1 cellular context compared by ENCODE assay signal in the genomic region with DNA sequence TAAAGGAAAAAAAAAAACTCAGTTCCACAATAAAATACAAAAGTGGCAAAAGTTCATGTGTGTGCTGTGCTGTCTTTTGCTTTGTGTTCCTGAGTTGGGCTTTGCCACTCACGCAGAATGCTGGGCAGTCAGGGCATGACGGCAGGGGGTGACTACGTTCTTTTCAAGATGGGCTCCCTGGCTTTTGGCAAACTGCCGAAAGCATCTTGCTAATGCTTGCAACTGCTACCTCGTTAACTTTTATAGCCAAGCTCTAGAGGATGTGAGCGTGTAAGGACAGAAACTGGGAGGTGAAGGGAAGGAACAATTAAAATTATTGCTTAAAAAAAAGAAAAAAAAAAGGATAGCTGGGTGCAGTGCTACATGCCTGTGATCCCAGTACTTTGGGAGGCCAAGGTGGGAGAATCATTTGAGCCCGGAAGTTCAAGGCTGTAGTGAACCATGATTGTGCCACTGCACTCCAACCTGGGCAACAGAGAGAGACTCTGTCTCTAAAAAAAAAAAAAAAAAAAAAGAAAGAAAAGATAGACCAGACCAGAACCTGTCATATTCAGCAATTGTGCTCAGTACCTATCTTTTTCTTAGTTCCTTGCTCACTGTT.
TF ChIP-seq lines count a peak whose summit lies in the region.

No MANE protein-coding gene starts in this region.

TF ChIP-seq in HEK293, 187 proteins besides CTCF, POLR2A, EP300 and RAD21 (continued from another document and continues in another):
- TF ChIP-seq ZNF223 (tag by site-specific recombination; IDR thresholded peaks at IDR 0.05) (no peak), ZNF266 (tag by site-specific recombination; IDR thresholded peaks at IDR 0.05; ENCODE audit: low read depth) (no peak), ZBTB7A (tag by site-specific recombination; IDR thresholded peaks at IDR 0.05; ENCODE audit: low read depth) (no peak), ZNF48 (tag by site-specific recombination; IDR thresholded peaks at IDR 0.05) (no peak), ZNF521 (tag by site-specific recombination; IDR thresholded peaks at IDR 0.05) (no peak), ZBTB48 (tag by site-specific recombination; IDR thresholded peaks at IDR 0.05) (no peak), ZNF777 (tag by site-specific recombination; IDR thresholded peaks at IDR 0.05; ENCODE audit: borderline replicate concordance) (no peak), ZNF791 (tag by site-specific recombination; IDR thresholded peaks at IDR 0.05) (no peak), KLF1 (tag by site-specific recombination; IDR thresholded peaks at IDR 0.05) (no peak), ZNF423 (tag by site-specific recombination; IDR thresholded peaks at IDR 0.05) (peak; percentile 36; the same call in 1 of the 2 replicates), ZNF24 (tag by site-specific recombination; IDR thresholded peaks at IDR 0.05) (0 out of 2 replicates have a peak, but pooled peaks have one; percentile 28), ZNF510 (tag by site-specific recombination; IDR thresholded peaks at IDR 0.05; ENCODE audit: insufficient replicate concordance) (no peak), SP2 (tag by site-specific recombination; IDR thresholded peaks at IDR 0.05) (no peak), REPIN1 (tag by site-specific recombination; IDR thresholded peaks at IDR 0.05; ENCODE audit: low read depth) (no peak), ZFP37 (tag by site-specific recombination; IDR thresholded peaks at IDR 0.05) (no peak), ZNF366 (tag by site-specific recombination; conservative IDR thresholded peaks at IDR 0.05) (no peak; the same call in 1 of the 2 replicates), ZNF701 (tag by site-specific recombination; IDR thresholded peaks at IDR 0.05) (no peak), HOXA7 (CRISPR knock-in tag; IDR thresholded peaks at IDR 0.05; ENCODE audit: borderline replicate concordance) (no peak), ZNF16 (tag by site-specific recombination; IDR thresholded peaks at IDR 0.05; ENCODE audit: low read depth) (no peak), ZNF112 (tag by site-specific recombination; IDR thresholded peaks at IDR 0.05) (no peak), ZNF433 (tag by site-specific recombination; IDR thresholded peaks at IDR 0.05; ENCODE audit: low read depth) (no peak), HOXD13 (CRISPR knock-in tag; IDR thresholded peaks at IDR 0.05; ENCODE audit: borderline replicate concordance) (no peak), ZNF596 (tag by site-specific recombination; IDR thresholded peaks at IDR 0.05) (no peak), ZNF76 (tag by site-specific recombination; IDR thresholded peaks at IDR 0.05; ENCODE audit: borderline replicate concordance, low read depth) (0 out of 2 replicates have a peak, but pooled peaks have one; percentile 40), ZNF792 (tag by site-specific recombination; IDR thresholded peaks at IDR 0.05) (no peak), KLF8 (tag by site-specific recombination; IDR thresholded peaks at IDR 0.05) (no peak), OSR2 (tag by site-specific recombination; IDR thresholded peaks at IDR 0.05) (peak; percentile 98), ZNF426 (tag by site-specific recombination; IDR thresholded peaks at IDR 0.05) (no peak), KLF16 (tag by site-specific recombination; IDR thresholded peaks at IDR 0.05) (no peak), ZNF350 (tag by site-specific recombination; IDR thresholded peaks at IDR 0.05) (no peak), SP7 (tag by site-specific recombination; IDR thresholded peaks at IDR 0.05) (peak; percentile 76)
- TF ChIP-seq, protein P1, sequence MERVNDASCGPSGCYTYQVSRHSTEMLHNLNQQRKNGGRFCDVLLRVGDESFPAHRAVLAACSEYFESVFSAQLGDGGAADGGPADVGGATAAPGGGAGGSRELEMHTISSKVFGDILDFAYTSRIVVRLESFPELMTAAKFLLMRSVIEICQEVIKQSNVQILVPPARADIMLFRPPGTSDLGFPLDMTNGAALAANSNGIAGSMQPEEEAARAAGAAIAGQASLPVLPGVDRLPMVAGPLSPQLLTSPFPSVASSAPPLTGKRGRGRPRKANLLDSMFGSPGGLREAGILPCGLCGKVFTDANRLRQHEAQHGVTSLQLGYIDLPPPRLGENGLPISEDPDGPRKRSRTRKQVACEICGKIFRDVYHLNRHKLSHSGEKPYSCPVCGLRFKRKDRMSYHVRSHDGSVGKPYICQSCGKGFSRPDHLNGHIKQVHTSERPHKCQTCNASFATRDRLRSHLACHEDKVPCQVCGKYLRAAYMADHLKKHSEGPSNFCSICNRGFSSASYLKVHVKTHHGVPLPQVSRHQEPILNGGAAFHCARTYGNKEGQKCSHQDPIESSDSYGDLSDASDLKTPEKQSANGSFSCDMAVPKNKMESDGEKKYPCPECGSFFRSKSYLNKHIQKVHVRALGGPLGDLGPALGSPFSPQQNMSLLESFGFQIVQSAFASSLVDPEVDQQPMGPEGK (tag by site-specific recombination; IDR thresholded peaks at IDR 0.05), result peak; percentile 55
- TF ChIP-seq, protein P2, sequence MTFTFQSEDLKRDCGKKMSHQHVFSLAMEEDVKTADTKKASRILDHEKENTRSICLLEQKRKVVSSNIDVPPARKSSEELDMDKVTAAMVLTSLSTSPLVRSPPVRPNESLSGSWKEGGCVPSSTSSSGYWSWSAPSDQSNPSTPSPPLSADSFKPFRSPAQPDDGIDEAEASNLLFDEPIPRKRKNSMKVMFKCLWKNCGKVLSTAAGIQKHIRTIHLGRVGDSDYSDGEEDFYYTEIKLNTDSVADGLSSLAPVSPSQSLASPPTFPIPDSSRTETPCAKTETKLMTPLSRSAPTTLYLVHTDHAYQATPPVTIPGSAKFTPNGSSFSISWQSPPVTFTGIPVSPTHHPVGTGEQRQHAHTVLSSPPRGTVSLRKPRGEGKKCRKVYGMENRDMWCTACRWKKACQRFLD (tag by site-specific recombination; IDR thresholded peaks at IDR 0.05), result no peak
- TF ChIP-seq, protein P3, sequence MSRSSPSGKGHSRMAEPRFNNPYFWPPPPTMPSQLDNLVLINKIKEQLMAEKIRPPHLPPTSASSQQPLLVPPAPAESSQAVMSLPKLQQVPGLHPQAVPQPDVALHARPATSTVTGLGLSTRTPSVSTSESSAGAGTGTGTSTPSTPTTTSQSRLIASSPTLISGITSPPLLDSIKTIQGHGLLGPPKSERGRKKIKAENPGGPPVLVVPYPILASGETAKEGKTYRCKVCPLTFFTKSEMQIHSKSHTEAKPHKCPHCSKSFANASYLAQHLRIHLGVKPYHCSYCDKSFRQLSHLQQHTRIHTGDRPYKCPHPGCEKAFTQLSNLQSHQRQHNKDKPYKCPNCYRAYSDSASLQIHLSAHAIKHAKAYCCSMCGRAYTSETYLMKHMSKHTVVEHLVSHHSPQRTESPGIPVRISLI (tag by site-specific recombination; IDR thresholded peaks at IDR 0.05), result peak; percentile 96
- TF ChIP-seq, protein P4, sequence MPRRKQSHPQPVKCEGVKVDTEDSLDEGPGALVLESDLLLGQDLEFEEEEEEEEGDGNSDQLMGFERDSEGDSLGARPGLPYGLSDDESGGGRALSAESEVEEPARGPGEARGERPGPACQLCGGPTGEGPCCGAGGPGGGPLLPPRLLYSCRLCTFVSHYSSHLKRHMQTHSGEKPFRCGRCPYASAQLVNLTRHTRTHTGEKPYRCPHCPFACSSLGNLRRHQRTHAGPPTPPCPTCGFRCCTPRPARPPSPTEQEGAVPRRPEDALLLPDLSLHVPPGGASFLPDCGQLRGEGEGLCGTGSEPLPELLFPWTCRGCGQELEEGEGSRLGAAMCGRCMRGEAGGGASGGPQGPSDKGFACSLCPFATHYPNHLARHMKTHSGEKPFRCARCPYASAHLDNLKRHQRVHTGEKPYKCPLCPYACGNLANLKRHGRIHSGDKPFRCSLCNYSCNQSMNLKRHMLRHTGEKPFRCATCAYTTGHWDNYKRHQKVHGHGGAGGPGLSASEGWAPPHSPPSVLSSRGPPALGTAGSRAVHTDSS (tag by site-specific recombination; IDR thresholded peaks at IDR 0.05), result no peak
- TF ChIP-seq, protein P5, sequence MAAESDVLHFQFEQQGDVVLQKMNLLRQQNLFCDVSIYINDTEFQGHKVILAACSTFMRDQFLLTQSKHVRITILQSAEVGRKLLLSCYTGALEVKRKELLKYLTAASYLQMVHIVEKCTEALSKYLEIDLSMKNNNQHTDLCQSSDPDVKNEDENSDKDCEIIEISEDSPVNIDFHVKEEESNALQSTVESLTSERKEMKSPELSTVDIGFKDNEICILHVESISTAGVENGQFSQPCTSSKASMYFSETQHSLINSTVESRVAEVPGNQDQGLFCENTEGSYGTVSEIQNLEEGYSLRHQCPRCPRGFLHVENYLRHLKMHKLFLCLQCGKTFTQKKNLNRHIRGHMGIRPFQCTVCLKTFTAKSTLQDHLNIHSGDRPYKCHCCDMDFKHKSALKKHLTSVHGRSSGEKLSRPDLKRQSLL (tag by site-specific recombination; IDR thresholded peaks at IDR 0.05), result no peak
- TF ChIP-seq, protein P6, sequence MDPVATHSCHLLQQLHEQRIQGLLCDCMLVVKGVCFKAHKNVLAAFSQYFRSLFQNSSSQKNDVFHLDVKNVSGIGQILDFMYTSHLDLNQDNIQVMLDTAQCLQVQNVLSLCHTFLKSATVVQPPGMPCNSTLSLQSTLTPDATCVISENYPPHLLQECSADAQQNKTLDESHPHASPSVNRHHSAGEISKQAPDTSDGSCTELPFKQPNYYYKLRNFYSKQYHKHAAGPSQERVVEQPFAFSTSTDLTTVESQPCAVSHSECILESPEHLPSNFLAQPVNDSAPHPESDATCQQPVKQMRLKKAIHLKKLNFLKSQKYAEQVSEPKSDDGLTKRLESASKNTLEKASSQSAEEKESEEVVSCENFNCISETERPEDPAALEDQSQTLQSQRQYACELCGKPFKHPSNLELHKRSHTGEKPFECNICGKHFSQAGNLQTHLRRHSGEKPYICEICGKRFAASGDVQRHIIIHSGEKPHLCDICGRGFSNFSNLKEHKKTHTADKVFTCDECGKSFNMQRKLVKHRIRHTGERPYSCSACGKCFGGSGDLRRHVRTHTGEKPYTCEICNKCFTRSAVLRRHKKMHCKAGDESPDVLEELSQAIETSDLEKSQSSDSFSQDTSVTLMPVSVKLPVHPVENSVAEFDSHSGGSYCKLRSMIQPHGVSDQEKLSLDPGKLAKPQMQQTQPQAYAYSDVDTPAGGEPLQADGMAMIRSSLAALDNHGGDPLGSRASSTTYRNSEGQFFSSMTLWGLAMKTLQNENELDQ (tag by site-specific recombination; IDR thresholded peaks at IDR 0.05; ENCODE audit: low read depth), result no peak
- TF ChIP-seq, protein P7, sequence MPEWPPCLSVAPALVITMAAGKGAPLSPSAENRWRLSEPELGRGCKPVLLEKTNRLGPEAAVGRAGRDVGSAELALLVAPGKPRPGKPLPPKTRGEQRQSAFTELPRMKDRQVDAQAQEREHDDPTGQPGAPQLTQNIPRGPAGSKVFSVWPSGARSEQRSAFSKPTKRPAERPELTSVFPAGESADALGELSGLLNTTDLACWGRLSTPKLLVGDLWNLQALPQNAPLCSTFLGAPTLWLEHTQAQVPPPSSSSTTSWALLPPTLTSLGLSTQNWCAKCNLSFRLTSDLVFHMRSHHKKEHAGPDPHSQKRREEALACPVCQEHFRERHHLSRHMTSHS (tag by site-specific recombination; IDR thresholded peaks at IDR 0.05), result no peak
- TF ChIP-seq, protein P8, sequence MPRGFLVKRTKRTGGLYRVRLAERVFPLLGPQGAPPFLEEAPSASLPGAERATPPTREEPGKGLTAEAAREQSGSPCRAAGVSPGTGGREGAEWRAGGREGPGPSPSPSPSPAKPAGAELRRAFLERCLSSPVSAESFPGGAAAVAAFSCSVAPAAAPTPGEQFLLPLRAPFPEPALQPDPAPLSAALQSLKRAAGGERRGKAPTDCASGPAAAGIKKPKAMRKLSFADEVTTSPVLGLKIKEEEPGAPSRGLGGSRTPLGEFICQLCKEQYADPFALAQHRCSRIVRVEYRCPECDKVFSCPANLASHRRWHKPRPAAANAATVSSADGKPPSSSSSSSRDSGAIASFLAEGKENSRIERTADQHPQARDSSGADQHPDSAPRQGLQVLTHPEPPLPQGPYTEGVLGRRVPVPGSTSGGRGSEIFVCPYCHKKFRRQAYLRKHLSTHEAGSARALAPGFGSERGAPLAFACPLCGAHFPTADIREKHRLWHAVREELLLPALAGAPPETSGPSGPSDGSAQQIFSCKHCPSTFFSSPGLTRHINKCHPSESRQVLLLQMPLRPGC (tag by site-specific recombination; IDR thresholded peaks at IDR 0.05), result no peak
- TF ChIP-seq, protein P9, sequence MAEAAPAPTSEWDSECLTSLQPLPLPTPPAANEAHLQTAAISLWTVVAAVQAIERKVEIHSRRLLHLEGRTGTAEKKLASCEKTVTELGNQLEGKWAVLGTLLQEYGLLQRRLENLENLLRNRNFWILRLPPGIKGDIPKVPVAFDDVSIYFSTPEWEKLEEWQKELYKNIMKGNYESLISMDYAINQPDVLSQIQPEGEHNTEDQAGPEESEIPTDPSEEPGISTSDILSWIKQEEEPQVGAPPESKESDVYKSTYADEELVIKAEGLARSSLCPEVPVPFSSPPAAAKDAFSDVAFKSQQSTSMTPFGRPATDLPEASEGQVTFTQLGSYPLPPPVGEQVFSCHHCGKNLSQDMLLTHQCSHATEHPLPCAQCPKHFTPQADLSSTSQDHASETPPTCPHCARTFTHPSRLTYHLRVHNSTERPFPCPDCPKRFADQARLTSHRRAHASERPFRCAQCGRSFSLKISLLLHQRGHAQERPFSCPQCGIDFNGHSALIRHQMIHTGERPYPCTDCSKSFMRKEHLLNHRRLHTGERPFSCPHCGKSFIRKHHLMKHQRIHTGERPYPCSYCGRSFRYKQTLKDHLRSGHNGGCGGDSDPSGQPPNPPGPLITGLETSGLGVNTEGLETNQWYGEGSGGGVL (tag by site-specific recombination; IDR thresholded peaks at IDR 0.05), result no peak
- TF ChIP-seq, protein P10, sequence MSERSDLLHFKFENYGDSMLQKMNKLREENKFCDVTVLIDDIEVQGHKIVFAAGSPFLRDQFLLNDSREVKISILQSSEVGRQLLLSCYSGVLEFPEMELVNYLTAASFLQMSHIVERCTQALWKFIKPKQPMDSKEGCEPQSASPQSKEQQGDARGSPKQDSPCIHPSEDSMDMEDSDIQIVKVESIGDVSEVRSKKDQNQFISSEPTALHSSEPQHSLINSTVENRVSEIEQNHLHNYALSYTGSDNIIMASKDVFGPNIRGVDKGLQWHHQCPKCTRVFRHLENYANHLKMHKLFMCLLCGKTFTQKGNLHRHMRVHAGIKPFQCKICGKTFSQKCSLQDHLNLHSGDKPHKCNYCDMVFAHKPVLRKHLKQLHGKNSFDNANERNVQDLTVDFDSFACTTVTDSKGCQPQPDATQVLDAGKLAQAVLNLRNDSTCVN (tag by site-specific recombination; optimal IDR thresholded peaks at IDR 0.05), result no peak
- TF ChIP-seq, protein P11, sequence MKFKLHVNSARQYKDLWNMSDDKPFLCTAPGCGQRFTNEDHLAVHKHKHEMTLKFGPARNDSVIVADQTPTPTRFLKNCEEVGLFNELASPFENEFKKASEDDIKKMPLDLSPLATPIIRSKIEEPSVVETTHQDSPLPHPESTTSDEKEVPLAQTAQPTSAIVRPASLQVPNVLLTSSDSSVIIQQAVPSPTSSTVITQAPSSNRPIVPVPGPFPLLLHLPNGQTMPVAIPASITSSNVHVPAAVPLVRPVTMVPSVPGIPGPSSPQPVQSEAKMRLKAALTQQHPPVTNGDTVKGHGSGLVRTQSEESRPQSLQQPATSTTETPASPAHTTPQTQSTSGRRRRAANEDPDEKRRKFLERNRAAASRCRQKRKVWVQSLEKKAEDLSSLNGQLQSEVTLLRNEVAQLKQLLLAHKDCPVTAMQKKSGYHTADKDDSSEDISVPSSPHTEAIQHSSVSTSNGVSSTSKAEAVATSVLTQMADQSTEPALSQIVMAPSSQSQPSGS (tag by site-specific recombination; IDR thresholded peaks at IDR 0.05; ENCODE audit: low read depth), result no peak
